In genomic region chr1:229229137-229229720, GRCh38 we compare ENCODE assay signal across 9 cellular contexts. TPM values are rescaled to one million over a fixed set of nuclear protein-coding genes. Genes with fewer than 3 reads are reported as not detected.
DNase-seq lines count a peak whose midpoint lies in the region; ATAC-seq and TF ChIP-seq lines count a peak whose summit lies in the region.
"Had no signal": no experiment of that assay in that cellular context is flagged by ENCODE, and none has a peak within 500 bp of the region (broad histone marks: within the 10 kb centered on the region; RNA-seq: fewer than 3 reads in every experiment).

No MANE protein-coding gene starts in this region.

- H3K27me3 ChIP-seq in foreskin keratinocyte, result no peaks in the 10 kb centered on the region

- TF ChIP-seq CTCF in foreskin keratinocyte (conservative IDR thresholded peaks at IDR 0.05) (no peak), omental fat pad (IDR thresholded peaks at IDR 0.05) (no peak)

- peak; percentile 76 for ATAC-seq in foreskin keratinocyte
- peak; percentile 34 for ATAC-seq in omental fat pad (ENCODE audit: low FRiP score)

- H3K4me1 ChIP-seq in foreskin keratinocyte, result peaks cover 26% of the 10 kb centered on the region

- DNase-seq in COLO668 (lab: John Stamatoyannopoulos, UW; ENCODE audit: unreplicated experiment) (peak; percentile 24), NOMO-1 treated with dmso at 0.1 percent for 144 hours (lab: John Stamatoyannopoulos, UW; ENCODE audit: unreplicated experiment) (peak; percentile 18), foreskin keratinocyte (peak; percentile 91 to 94), omental fat pad (ENCODE audit: low spot score) (no peak), SKM-1 treated with dmso at 0.1 percent for 144 hours (lab: John Stamatoyannopoulos, UW; ENCODE audit: unreplicated experiment) (no peak), GF-D8 (lab: John Stamatoyannopoulos, UW) (no peak)
- DNase-seq in stimulated activated naive CD4-positive, alpha-beta T cell treated with Interleukin-2 at 50 U/mL for 16 hours (lab: John Stamatoyannopoulos, UW), result no peak
- no peak for DNase-seq in activated CD4-positive, alpha-beta T cell treated with anti-CD3 and anti-CD28 coated beads for 4 hours
- DNase-seq: GDM1 had no signal

- no peak overlapping the region for H3K27ac ChIP-seq in foreskin keratinocyte

RNA-seq across cellular contexts. Expression of gene RAB4A, which starts 41.7 kb away (rescaled TPM):
- total RNA-seq in foreskin keratinocyte (24.4 and 27.1 TPM in 2 replicates), omental fat pad (10 to 100 TPM; 20.5 to 30.9 (median 30.0) TPM)
- polyA plus RNA-seq in foreskin keratinocyte, result 34.6 and 40.7 TPM in 2 replicates

Comparison
In these comparisons a context has a peak if more than half of its experiments do, and no peak if none do; other contexts are left out.
1. DNase-seq: peak in COLO668 (single experiment), NOMO-1 treated with dmso at 0.1 percent for 144 hours (single experiment) and foreskin keratinocyte (2 of 2); none in omental fat pad (single experiment), stimulated activated naive CD4-positive, alpha-beta T cell treated with Interleukin-2 at 50 U/mL for 16 hours (single experiment), SKM-1 treated with dmso at 0.1 percent for 144 hours (single experiment), GF-D8 (single experiment) and activated CD4-positive, alpha-beta T cell treated with anti-CD3 and anti-CD28 coated beads for 4 hours (0 of 2).